In the genomic region with DNA sequence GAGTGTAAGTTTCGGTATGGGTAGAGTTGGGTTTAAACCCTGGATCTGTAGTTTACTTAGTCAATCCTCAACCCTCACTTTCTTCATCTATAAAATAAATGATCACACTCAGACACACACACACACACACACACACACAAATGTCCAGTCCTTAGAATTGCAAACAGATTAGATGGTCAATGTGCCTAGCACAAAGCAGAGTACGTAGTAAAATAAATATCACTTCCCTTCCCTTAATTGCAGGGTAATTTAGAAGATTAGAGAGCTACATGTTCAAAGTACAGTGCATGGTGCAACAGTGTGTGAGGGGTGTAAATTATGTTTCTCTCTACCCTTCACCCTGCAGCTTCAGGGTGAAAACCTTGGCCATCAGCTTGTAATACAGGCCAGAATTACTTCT, we compare ENCODE assay signal across 18 cellular contexts.
A peak's percentile ranks its signal among the peaks of the same experiment; 100 is the strongest.
DNase-seq lines count a peak whose midpoint lies in the region; ATAC-seq, FAIRE-seq and TF ChIP-seq lines count a peak whose summit lies in the region.
"Had no signal": no experiment of that assay in that cellular context is flagged by ENCODE, and none has a peak within 500 bp of the region (broad histone marks: within the 10 kb centered on the region; RNA-seq: fewer than 3 reads in every experiment).

No MANE protein-coding gene starts in this region.

- no peak for FAIRE-seq in frontal cortex (lab: Jason Lieb, UNC)
- FAIRE-seq: A549, G401.6, GM12891 had no signal

- no peak for TF ChIP-seq CTCF in mucosa of descending colon (IDR thresholded peaks at IDR 0.05)

- intact Hi-C loops in mucosa of descending colon (cut with DNase I, micrococcal nuclease), result no loop called here

- peaks cover 18% of the 10 kb centered on the region for H3K4me1 ChIP-seq in mucosa of descending colon (ENCODE audit: low read depth)
- H3K4me1 ChIP-seq: A549 had no signal

- no peak overlapping the region for H3K4me3 ChIP-seq in mucosa of descending colon
- H3K4me3 ChIP-seq: A549 had no signal

- no peaks in the 10 kb centered on the region for H3K9me3 ChIP-seq in mucosa of descending colon
- H3K9me3 ChIP-seq: A549, BE2C had no signal

- DNase-seq in NCI-H1417 treated with DMSO at 0.1 percent for 48 hours (lab: John Stamatoyannopoulos, UW) (peak; percentile 30), NCI-H69 (lab: John Stamatoyannopoulos, UW) (peak; percentile 88), NOMO-1 treated with DMSO at 0.1 percent for 48 hours (lab: John Stamatoyannopoulos, UW; ENCODE audit: unreplicated experiment) (peak; percentile 82), mucosa of descending colon (peak in 1 of 3 donors; percentile 59), cerebellum (ENCODE audit: low spot score) (no peak), HPDE6-E6E7 (ENCODE audit: extremely low spot score) (no peak), inferior parietal cortex (ENCODE audit: extremely low spot score) (no peak), frontal cortex (ENCODE audit: low spot score in 2 of 2) (no peak)
- DNase-seq: BE2C; CD4-positive, alpha-beta memory T cell; DMS153; DMS79 treated with DMSO at 0.1 percent for 48 hours; EL; GOT3; H9 had no signal

- H3K36me3 ChIP-seq in mucosa of descending colon (ENCODE audit: low read depth), result no peaks in the 10 kb centered on the region
- H3K36me3 ChIP-seq: BE2C had no signal

- ATAC-seq in mucosa of descending colon, result peak; percentile 91
- ATAC-seq: A549 had no signal

Comparison
In these comparisons a context has a peak if more than half of its experiments do, and no peak if none do; other contexts are left out.
1. DNase-seq: peak in NCI-H1417 treated with DMSO at 0.1 percent for 48 hours (single experiment), NCI-H69 (single experiment) and NOMO-1 treated with DMSO at 0.1 percent for 48 hours (single experiment); none in cerebellum (single experiment), HPDE6-E6E7 (single experiment), inferior parietal cortex (single experiment) and frontal cortex (0 of 2).